ENCODE assay signal across 21 cellular contexts in the genomic region with DNA sequence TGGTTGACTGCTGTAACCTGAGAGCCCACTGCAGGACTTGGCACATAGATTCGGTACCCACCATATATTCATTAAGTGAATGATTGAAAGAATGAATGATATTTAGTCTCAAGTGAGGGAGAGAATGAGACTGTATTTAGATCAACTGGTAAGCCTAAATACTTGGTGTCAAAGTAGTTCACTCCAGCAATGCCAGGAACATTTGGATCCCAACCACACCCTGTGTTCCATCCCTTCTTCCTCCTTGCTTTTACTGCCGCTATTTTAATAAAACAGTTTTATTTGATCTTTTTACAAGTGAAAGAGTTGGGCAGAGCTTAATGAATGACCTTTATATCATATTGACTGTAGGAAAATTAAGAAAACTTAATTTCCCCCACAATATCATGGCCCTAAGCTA.
"Had no signal": no experiment of that assay in that cellular context is flagged by ENCODE, and none has a peak within 500 bp of the region (broad histone marks: within the 10 kb centered on the region; RNA-seq: fewer than 3 reads in every experiment).

No MANE protein-coding gene starts in this region.

- FAIRE-seq: colon, keratinocyte had no signal

- H3K27ac ChIP-seq: right lobe of liver, transverse colon, uterus had no signal

- DNase-seq: activated CD4-positive, alpha-beta memory T cell treated with anti-CD3 and anti-CD28 coated beads for 36 hours; activated CD8-positive, alpha-beta memory T cell treated with anti-CD3 and anti-CD28 coated beads, Interleukin-2, amount 10 ng/mL, durations not matched to agents 7 days and 5 days; activated naive CD4-positive, alpha-beta T cell; activated naive CD8-positive, alpha-beta T cell treated with anti-CD3 and anti-CD28 coated beads for 36 hours; amniotic stem cell; central memory CD4-positive, alpha-beta T cell; foreskin melanocyte; head of caudate nucleus; midbrain; right lobe of liver; stimulated activated CD8-positive, alpha-beta memory T cell treated with anti-CD3 and anti-CD28 coated beads, Interleukin-4, amount 100 ng/mL, for 48 hours; stimulated activated naive CD4-positive, alpha-beta T cell; SW 1271; T-helper 2 cell; transverse colon; uterus had no signal

- ATAC-seq: activated CD8-positive, alpha-beta memory T cell treated with anti-CD3 and anti-CD28 coated beads, Interleukin-2, amount 10 ng/mL, durations not matched to agents 7 days and 5 days; left lobe of liver; right lobe of liver had no signal

- H3K9me3 Mint-ChIP-seq: activated CD4-positive, alpha-beta memory T cell treated with anti-CD3 and anti-CD28 coated beads for 36 hours; neural crest cell had no signal

- H3K4me1 ChIP-seq: right lobe of liver had no signal

- H3K27ac Mint-ChIP-seq: activated CD4-positive, alpha-beta memory T cell treated with anti-CD3 and anti-CD28 coated beads for 36 hours; activated CD8-positive, alpha-beta memory T cell treated with anti-CD3 and anti-CD28 coated beads, Interleukin-2, amount 10 ng/mL, durations not matched to agents 7 days and 5 days; activated naive CD8-positive, alpha-beta T cell treated with anti-CD3 and anti-CD28 coated beads for 36 hours; progenitor cell of endocrine pancreas had no signal

- H3K4me3 ChIP-seq: right lobe of liver, transverse colon, uterus had no signal

- H3K27me3 Mint-ChIP-seq: activated CD4-positive, alpha-beta memory T cell treated with anti-CD3 and anti-CD28 coated beads for 36 hours; activated CD8-positive, alpha-beta memory T cell treated with anti-CD3 and anti-CD28 coated beads, Interleukin-2, amount 10 ng/mL, durations not matched to agents 7 days and 5 days; activated naive CD8-positive, alpha-beta T cell treated with anti-CD3 and anti-CD28 coated beads for 36 hours; progenitor cell of endocrine pancreas had no signal

- H3K9me3 ChIP-seq: right lobe of liver, transverse colon, uterus had no signal

- H3K4me3 Mint-ChIP-seq: activated CD4-positive, alpha-beta memory T cell treated with anti-CD3 and anti-CD28 coated beads for 36 hours; activated CD8-positive, alpha-beta memory T cell treated with anti-CD3 and anti-CD28 coated beads, Interleukin-2, amount 10 ng/mL, durations not matched to agents 7 days and 5 days; activated naive CD8-positive, alpha-beta T cell treated with anti-CD3 and anti-CD28 coated beads for 36 hours; neural crest cell had no signal

- H3K27me3 ChIP-seq: right lobe of liver, transverse colon, uterus had no signal

- H3K36me3 ChIP-seq: right lobe of liver, transverse colon, uterus had no signal
